In the genomic region with DNA sequence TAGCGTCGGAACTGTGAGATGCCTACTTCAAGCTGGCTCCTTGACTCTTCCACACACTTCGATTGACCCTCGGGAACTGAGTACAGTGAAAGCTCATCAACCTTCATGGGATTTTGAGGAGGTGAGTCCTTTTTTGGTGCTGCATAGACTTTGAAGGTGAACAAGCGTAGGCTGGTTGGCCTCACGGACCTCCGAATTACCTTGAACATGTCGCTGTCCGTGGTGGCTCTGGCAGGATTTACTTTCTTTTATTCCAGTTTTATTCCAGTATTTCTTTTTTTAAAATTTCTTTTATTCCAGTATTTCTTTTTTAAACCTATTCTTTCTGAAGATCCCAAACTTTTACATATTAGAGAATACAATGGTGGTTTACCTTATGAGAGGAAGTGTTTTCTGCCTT, we compare ENCODE assay signal across 1 cellular context.
TF ChIP-seq lines count a peak whose summit lies in the region.

No MANE protein-coding gene starts in this region.

TF ChIP-seq in GM23338, 12 proteins besides CTCF, POLR2A, EP300 and RAD21 (continued from another document):
- TF ChIP-seq, protein P1, sequence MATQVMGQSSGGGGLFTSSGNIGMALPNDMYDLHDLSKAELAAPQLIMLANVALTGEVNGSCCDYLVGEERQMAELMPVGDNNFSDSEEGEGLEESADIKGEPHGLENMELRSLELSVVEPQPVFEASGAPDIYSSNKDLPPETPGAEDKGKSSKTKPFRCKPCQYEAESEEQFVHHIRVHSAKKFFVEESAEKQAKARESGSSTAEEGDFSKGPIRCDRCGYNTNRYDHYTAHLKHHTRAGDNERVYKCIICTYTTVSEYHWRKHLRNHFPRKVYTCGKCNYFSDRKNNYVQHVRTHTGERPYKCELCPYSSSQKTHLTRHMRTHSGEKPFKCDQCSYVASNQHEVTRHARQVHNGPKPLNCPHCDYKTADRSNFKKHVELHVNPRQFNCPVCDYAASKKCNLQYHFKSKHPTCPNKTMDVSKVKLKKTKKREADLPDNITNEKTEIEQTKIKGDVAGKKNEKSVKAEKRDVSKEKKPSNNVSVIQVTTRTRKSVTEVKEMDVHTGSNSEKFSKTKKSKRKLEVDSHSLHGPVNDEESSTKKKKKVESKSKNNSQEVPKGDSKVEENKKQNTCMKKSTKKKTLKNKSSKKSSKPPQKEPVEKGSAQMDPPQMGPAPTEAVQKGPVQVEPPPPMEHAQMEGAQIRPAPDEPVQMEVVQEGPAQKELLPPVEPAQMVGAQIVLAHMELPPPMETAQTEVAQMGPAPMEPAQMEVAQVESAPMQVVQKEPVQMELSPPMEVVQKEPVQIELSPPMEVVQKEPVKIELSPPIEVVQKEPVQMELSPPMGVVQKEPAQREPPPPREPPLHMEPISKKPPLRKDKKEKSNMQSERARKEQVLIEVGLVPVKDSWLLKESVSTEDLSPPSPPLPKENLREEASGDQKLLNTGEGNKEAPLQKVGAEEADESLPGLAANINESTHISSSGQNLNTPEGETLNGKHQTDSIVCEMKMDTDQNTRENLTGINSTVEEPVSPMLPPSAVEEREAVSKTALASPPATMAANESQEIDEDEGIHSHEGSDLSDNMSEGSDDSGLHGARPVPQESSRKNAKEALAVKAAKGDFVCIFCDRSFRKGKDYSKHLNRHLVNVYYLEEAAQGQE (IDR thresholded peaks at IDR 0.05; ENCODE audit: unreplicated experiment) = peak; percentile 81
